ENCODE assay signal across 8 cellular contexts in genomic region chr9:136944519-136945332, GRCh38. TPM values are rescaled to one million over a fixed set of nuclear protein-coding genes. Genes with fewer than 3 reads are reported as not detected.
DNase-seq lines count a peak whose midpoint lies in the region; ATAC-seq and TF ChIP-seq lines count a peak whose summit lies in the region.

Gene C8G, plus strand, starts transcription at chr9:136945243. Its CDS starts 78 bp downstream, at chr9:136945321.
Gene FBXW5, minus strand, starts transcription at chr9:136944738. Its CDS starts 655 bp downstream, at chr9:136944083.

- H3K4me3 ChIP-seq in endodermal cell (ENCODE audit: low read length): peak within 1 kb of the TSS; percentile 81

- H3K4me1 ChIP-seq in endodermal cell (ENCODE audit: control insufficient read depth, insufficient read depth, low read length): no peaks in the 10 kb centered on the region

- H3K27me3 ChIP-seq in endodermal cell (ENCODE audit: control insufficient read depth, insufficient read depth, low read length, poor library complexity, severe bottlenecking): no peaks in the 10 kb centered on the region

- peak within 1 kb of the TSS; percentile 55 for H3K9ac ChIP-seq in endodermal cell (ENCODE audit: extremely low read depth, low read length, poor library complexity, severe bottlenecking)

- no peaks in the 10 kb centered on the region for H3K9me3 ChIP-seq in endodermal cell (ENCODE audit: control insufficient read depth, low read length)

- TF ChIP-seq CTCF in endodermal cell (conservative IDR thresholded peaks at IDR 0.05): peak; percentile 99

- peaks cover 17% of the 10 kb centered on the region for H3K36me3 Mint-ChIP-seq in endodermal cell (ENCODE audit: low read depth)

- H3K4me3 Mint-ChIP-seq in endodermal cell: peak within 1 kb of the TSS; percentile 63

- no peak within 1 kb of the TSS for H3K27ac ChIP-seq in endodermal cell (ENCODE audit: low read depth, low read length)

- H3K27ac Mint-ChIP-seq in endodermal cell: peak within 1 kb of the TSS; percentile 76

- DNase-seq in Caki2 (ENCODE audit: low read depth): peak; percentile 85
- DNase-seq in HT1080 (ENCODE audit: low read depth): peak; percentile 84
- DNase-seq in NOMO-1 treated with DMSO at 0.1 percent for 48 hours (lab: John Stamatoyannopoulos, UW; ENCODE audit: unreplicated experiment): peak; percentile 97
- peak; percentile 74 for DNase-seq in activated CD8-positive, alpha-beta memory T cell treated with anti-CD3 and anti-CD28 coated beads, Interleukin-2, amount 50 U/mL, for 1 hour (ENCODE audit: extremely low read depth)
- peak; percentile 97 for DNase-seq in endodermal cell
- DNase-seq in mesenteric fat pad (ENCODE audit: low spot score): peak; percentile 99
- DNase-seq in stimulated activated CD8-positive, alpha-beta memory T cell treated with anti-CD3 and anti-CD28 coated beads, Interleukin-15, amount 100 ng/mL, for 1 hour (ENCODE audit: low read depth): peak; percentile 83

- peak; percentile 73 for ATAC-seq in GM21360 (IDR thresholded peaks at IDR 0.05; ENCODE audit: unreplicated experiment)

- peaks cover 28% of the 10 kb centered on the region for H3K36me3 ChIP-seq in endodermal cell (ENCODE audit: control insufficient read depth, insufficient read depth, low read length)

- in situ Hi-C loops in Caki2 (cut with HindIII; ENCODE audit: low pct_unique_long_range_greater_than_20kb, low sequenced_read_pairs): no loop called here

- no peaks in the 10 kb centered on the region for H3K9me3 Mint-ChIP-seq in endodermal cell

- no peaks in the 10 kb centered on the region for H3K27me3 Mint-ChIP-seq in endodermal cell (ENCODE audit: insufficient read depth)

- peaks cover 3% of the 10 kb centered on the region for H3K4me1 Mint-ChIP-seq in endodermal cell

- WGBS in endodermal cell (ENCODE audit: insufficient coverage in 1 of 2, insufficient read length in 1 of 2), 2 experiments: 7 to 8% methylated on average over 23 to 74 of the region's 74 CpGs

RNA-seq across cellular contexts. Expression of gene C8G, which starts in this region (rescaled TPM):
- total RNA-seq in Caki2 (2014; rRNA removed; shearing (Covaris generic); ENCODE audit: low replicate concordance): not detected in 2 replicates
- 0.47 TPM in 1 of 2 replicates, not detected in the other for total RNA-seq in HT1080 (2014; rRNA removed; shearing (Covaris generic))
- 1.1 TPM in 1 of 2 replicates, not detected in the other for polyA plus RNA-seq in HT1080 (2015; cell fraction: cytosol; rRNA removed)
- 5.8 TPM in 1 of 2 replicates, not detected in the other for polyA plus RNA-seq in HT1080 (2015; cell fraction: nucleus; rRNA removed)
- total RNA-seq in endodermal cell (1 to 10 TPM; 1.2 to 1.6 TPM), mesenteric fat pad (not detected)
- polyA plus RNA-seq in endodermal cell (2013, experiment 1 of 2): not detected
- polyA plus RNA-seq in endodermal cell (2013, experiment 2 of 2): not detected

RNA-seq across cellular contexts. Expression of gene FBXW5, which starts in this region (rescaled TPM):
- total RNA-seq in Caki2 (2014; rRNA removed; shearing (Covaris generic); ENCODE audit: low replicate concordance): 139 and 152 TPM in 2 replicates
- total RNA-seq in HT1080 (2014; rRNA removed; shearing (Covaris generic)): 171 and 188 TPM in 2 replicates
- 83.5 and 87.0 TPM in 2 replicates for polyA plus RNA-seq in HT1080 (2015; cell fraction: cytosol; rRNA removed)
- polyA plus RNA-seq in HT1080 (2015; cell fraction: nucleus; rRNA removed): 221 and 225 TPM in 2 replicates
- total RNA-seq in endodermal cell: 10 to 100 TPM; 64.2 to 76.5 TPM
- 50.4 TPM for polyA plus RNA-seq in endodermal cell (2013, experiment 1 of 2)
- 46.9 TPM for polyA plus RNA-seq in endodermal cell (2013, experiment 2 of 2)
- total RNA-seq in mesenteric fat pad: 95.2 TPM
